Comparison of ENCODE assay signal across 8 cellular contexts in the genomic region with DNA sequence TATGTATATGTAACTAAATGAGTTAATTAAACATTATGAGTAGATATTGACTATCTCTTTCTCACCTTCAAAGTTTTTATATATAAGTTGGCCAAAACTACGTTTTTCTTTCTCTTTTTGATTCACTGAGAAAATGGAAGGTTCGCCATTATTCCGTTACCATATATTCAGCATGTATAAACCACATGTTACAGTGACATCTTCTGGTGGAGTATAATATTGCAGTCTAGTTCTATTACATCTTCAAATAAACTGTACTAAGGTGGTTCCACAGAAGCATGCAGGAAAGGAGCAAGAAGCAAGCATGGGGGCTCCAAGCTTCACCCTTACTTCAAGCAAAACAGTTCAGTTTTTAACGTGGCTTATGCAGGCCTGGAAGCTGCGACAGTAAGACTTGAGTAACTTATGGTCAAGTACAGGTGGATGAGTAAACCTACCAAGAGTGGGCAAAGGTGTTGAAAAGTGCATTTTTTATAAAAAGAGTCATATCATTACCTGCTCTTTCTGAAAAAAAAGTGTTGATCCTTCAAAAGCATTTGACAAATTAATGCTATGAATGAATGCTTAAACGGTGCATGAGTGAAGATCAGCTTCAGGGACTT.
DNase-seq lines count a peak whose midpoint lies in the region; ATAC-seq and TF ChIP-seq lines count a peak whose summit lies in the region.

No MANE protein-coding gene starts in this region.

- no peak overlapping the region for H3K9ac ChIP-seq in PC-3 (ENCODE audit: low read length)
- peak overlapping the region; percentile 17 for H3K9ac ChIP-seq in mesenchymal stem cell (ENCODE audit: low read length)

- TF ChIP-seq CTCF in PC-3 (conservative IDR thresholded peaks at IDR 0.05; ENCODE audit: low read depth, low read length): peak; percentile 80
- peak; percentile 49 to 89 (median 74) for TF ChIP-seq CTCF in dorsolateral prefrontal cortex (IDR thresholded peaks at IDR 0.05 in 54 of 56, conservative IDR thresholded peaks at IDR 0.05 in 2 of 56; ENCODE audit: low read depth in 1 of 56, partially characterized antibody in 56 of 56)

- H3K9me3 ChIP-seq in PC-3 (ENCODE audit: low read length) (no peaks in the 10 kb centered on the region), mesenchymal stem cell (ENCODE audit: control insufficient read depth, low read length) (no peaks in the 10 kb centered on the region)

- no peaks in the 10 kb centered on the region for H3K9me2 ChIP-seq in PC-3 (replicated peaks; ENCODE audit: low read length)

- H3K4me1 ChIP-seq in PC-3 (ENCODE audit: insufficient read depth, low read length) (no peaks in the 10 kb centered on the region), mesenchymal stem cell (ENCODE audit: control insufficient read depth, insufficient read depth, low read depth, low read length) (no peaks in the 10 kb centered on the region)

- BruUV-seq in PC-3 (replicated peaks; lab: Mats Ljungman, UMichigan): no TSS peak

- TF ChIP-seq RAD21 in Ishikawa (IDR thresholded peaks at IDR 0.05; ENCODE audit: low read depth): peak; percentile 82

- no peaks in the 10 kb centered on the region for H3K36me3 ChIP-seq in PC-3 (ENCODE audit: low read depth, low read length)
- no peaks in the 10 kb centered on the region for H3K36me3 ChIP-seq in mesenchymal stem cell (ENCODE audit: control insufficient read depth in 1 of 2, insufficient read depth in 2 of 2, low read depth in 1 of 2, low read length in 2 of 2)

- H2BK5ac ChIP-seq in mesenchymal stem cell (ENCODE audit: low read depth, low read length, poor library complexity, severe bottlenecking): no peak overlapping the region

- CTCF ChIA-PET in PC-3 (lab: Charles Lee): no interaction called here

- H3K27me3 ChIP-seq in PC-3 (ENCODE audit: low read length) (0 out of 2 replicates have a peak, but pooled peaks cover 5% of the 10 kb centered on the region), dorsolateral prefrontal cortex (no peaks in the 10 kb centered on the region), mesenchymal stem cell (ENCODE audit: control insufficient read depth in 1 of 2, insufficient read depth in 1 of 2, low read length in 2 of 2) (no peaks in the 10 kb centered on the region)

- intact Hi-C loops in PC-3 (cut with micrococcal nuclease) (loop anchor here (1.0 kb wide), 1 partner anchor 1528 kb away; no protein-coding TSS in a partner anchor), dorsolateral prefrontal cortex (cut with DNase I) (loop anchor here in 1 of 2 donors (5.0 kb wide), 1 partner anchor 1787 kb away; no protein-coding TSS in a partner anchor)

- 29% methylated on average over 3 of the region's 6 CpGs for WGBS in mesenchymal stem cell

- H3K4ac ChIP-seq in mesenchymal stem cell (ENCODE audit: low read depth in 1 of 2, low read length in 2 of 2): no peak overlapping the region

- no peak overlapping the region for H3K23ac ChIP-seq in mesenchymal stem cell (ENCODE audit: low read length in 2 of 2)

- peak; percentile 65 for ATAC-seq in GM19463 (IDR thresholded peaks at IDR 0.05; ENCODE audit: unreplicated experiment)
- peak; percentile 57 for ATAC-seq in PC-3
- ATAC-seq in GM21737 (IDR thresholded peaks at IDR 0.05; ENCODE audit: unreplicated experiment): no peak

- DNase-seq in DMS53 (lab: John Stamatoyannopoulos, UW) (peak; percentile 62), PC-3 (peak; percentile 83), dorsolateral prefrontal cortex (no peak), mesenchymal stem cell (peak; percentile 78)
- no peak for DNase-seq in stimulated activated naive CD4-positive, alpha-beta T cell treated with Interleukin-2 at 50 U/mL for 16 hours (lab: John Stamatoyannopoulos, UW)

- H3K27ac ChIP-seq in PC-3 (ENCODE audit: low read length): no peak overlapping the region
- no peak overlapping the region for H3K27ac ChIP-seq in dorsolateral prefrontal cortex
- H3K27ac ChIP-seq in mesenchymal stem cell (ENCODE audit: low read length, poor library complexity, severe bottlenecking): no peak overlapping the region

- H3K4me3 ChIP-seq in PC-3 (ENCODE audit: low read length): no peak overlapping the region
- peak overlapping the region in 3 of 59 donors; percentile 1 to 28 (median 4) for H3K4me3 ChIP-seq in dorsolateral prefrontal cortex
- no peak overlapping the region for H3K4me3 ChIP-seq in mesenchymal stem cell (ENCODE audit: insufficient read depth in 1 of 2, low read depth in 1 of 2, low read length in 2 of 2)

- no peak overlapping the region for H2AFZ ChIP-seq in PC-3 (ENCODE audit: low read length)
- H2AFZ ChIP-seq in mesenchymal stem cell (ENCODE audit: low read depth, low read length): no peak overlapping the region

- H3K79me2 ChIP-seq in PC-3 (ENCODE audit: low read length): no peaks in the 10 kb centered on the region

- H2BK120ac ChIP-seq in mesenchymal stem cell (ENCODE audit: low read depth, low read length): no peak overlapping the region

- H3K79me1 ChIP-seq in mesenchymal stem cell (replicated peaks; ENCODE audit: low read length, poor library complexity, severe bottlenecking): no peaks in the 10 kb centered on the region

- no peak overlapping the region for H2BK12ac ChIP-seq in mesenchymal stem cell (ENCODE audit: low read length in 2 of 2)

- no peak overlapping the region for H2BK15ac ChIP-seq in mesenchymal stem cell (ENCODE audit: low read depth, poor library complexity, severe bottlenecking)

- H2AK5ac ChIP-seq in mesenchymal stem cell (ENCODE audit: low read length, severe bottlenecking): no peak overlapping the region

- no peak overlapping the region for H3K14ac ChIP-seq in mesenchymal stem cell (ENCODE audit: low read length in 2 of 2)

- no peak overlapping the region for H4K8ac ChIP-seq in mesenchymal stem cell (ENCODE audit: low read length)

- H3K4me2 ChIP-seq in PC-3 (ENCODE audit: low read length) (no peak overlapping the region), mesenchymal stem cell (ENCODE audit: low read length, poor library complexity, severe bottlenecking) (no peak overlapping the region)

- no peak overlapping the region for H3K18ac ChIP-seq in mesenchymal stem cell (ENCODE audit: low read depth in 1 of 2, low read length in 2 of 2)

- no peaks in the 10 kb centered on the region for H4K20me1 ChIP-seq in PC-3 (ENCODE audit: low read length)

- no peak overlapping the region for H4K91ac ChIP-seq in mesenchymal stem cell (ENCODE audit: low read length)

- TF ChIP-seq EP300 in Ishikawa (IDR thresholded peaks at IDR 0.05; ENCODE audit: borderline replicate concordance): no peak

- no peaks in the 10 kb centered on the region for H3F3A ChIP-seq in PC-3 (ENCODE audit: low read length, unreplicated experiment)

- POLR2A ChIA-PET in PC-3 (lab: Charles Lee; ENCODE audit: unreplicated experiment): no interaction called here

TF ChIP-seq in Ishikawa, 13 proteins besides CTCF, POLR2A, EP300 and RAD21:
- TF ChIP-seq YY1 (IDR thresholded peaks at IDR 0.05; ENCODE audit: low read depth): peak; percentile 53; the same call in 1 of the 2 replicates
- TF ChIP-seq CEBPB (IDR thresholded peaks at IDR 0.05): no peak
- TF ChIP-seq FOXM1 (IDR thresholded peaks at IDR 0.05; ENCODE audit: borderline replicate concordance, low read depth): no peak

Comparison
In these comparisons a context has a peak if more than half of its experiments do, and no peak if none do; other contexts are left out.
1. DNase-seq: peak in DMS53 (single experiment), PC-3 (single experiment) and mesenchymal stem cell (single experiment); none in dorsolateral prefrontal cortex (0 of 10) and stimulated activated naive CD4-positive, alpha-beta T cell treated with Interleukin-2 at 50 U/mL for 16 hours (single experiment).